Comparison of ENCODE assay signal across 30 cellular contexts in the genomic region with DNA sequence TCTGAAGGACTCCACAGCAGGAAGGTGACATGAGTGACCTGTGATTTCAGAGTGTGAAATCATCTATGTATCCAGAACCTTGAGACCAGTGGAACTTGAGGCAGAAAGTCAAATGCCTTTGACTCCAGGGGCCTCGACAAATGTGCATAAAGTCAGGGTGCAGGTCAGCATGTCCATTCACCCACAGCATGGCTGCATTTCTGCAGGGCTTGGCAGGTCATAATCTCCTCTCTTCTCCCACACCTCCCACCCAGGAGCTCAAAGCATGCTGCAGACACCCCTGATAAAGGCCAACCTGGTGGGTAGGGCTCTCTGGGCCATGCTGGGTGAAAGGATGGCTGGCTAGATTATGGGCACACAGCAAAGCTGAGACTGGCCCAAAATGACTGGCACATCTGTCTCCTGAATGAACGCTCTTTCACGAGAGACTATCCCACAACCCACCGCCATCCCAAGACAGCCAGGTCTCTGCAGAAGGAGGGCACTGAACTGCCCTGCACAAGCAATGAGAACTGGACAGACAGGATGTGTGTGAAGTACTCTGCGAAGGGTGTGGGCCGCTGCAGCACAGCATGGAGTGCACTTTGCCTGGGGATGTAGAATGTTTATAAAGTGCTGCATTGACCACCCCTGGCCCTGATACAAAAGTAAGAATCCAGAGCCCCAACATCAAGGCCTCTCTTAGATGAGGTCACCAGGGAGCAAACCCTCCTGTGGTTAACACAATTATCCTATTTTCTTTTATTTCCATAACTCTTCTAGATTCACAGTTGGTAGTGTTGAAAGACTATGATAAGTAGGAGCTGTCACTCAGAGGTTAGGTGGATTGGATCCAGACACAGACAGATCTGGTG.
"Had no signal": no experiment of that assay in that cellular context is flagged by ENCODE, and none has a peak within 500 bp of the region (broad histone marks: within the 10 kb centered on the region; RNA-seq: fewer than 3 reads in every experiment).

No MANE protein-coding gene starts in this region.

- FAIRE-seq: TTC549 had no signal

- H3K36me3 Mint-ChIP-seq: activated CD8-positive, alpha-beta memory T cell treated with anti-CD3 and anti-CD28 coated beads, Interleukin-2, amount 10 ng/mL, durations not matched to agents 7 days and 5 days; brain; IgD-negative memory B cell had no signal

- ATAC-seq: activated CD8-positive, alpha-beta memory T cell treated with anti-CD3 and anti-CD28 coated beads, Interleukin-2, amount 10 ng/mL, durations not matched to agents 7 days and 5 days; activated naive CD4-positive, alpha-beta T cell treated with anti-CD3 and anti-CD28 coated beads, Interleukin-2, amount 50 U/mL, for 72 hours; activated naive CD8-positive, alpha-beta T cell treated with anti-CD3 and anti-CD28 coated beads, Interleukin-2, amount 50 U/mL, for 24 hours had no signal

- H3K9me3 ChIP-seq: ascending aorta had no signal

- H3K4me3 ChIP-seq: ascending aorta, cardiac muscle cell had no signal

- H3K27ac ChIP-seq: ascending aorta, cardiac muscle cell had no signal

- DNase-seq: activated B cell treated with CpG ODN at 0.5 μM for 24 hours; activated CD4-positive, alpha-beta T cell treated with anti-CD3 and anti-CD28 coated beads for 1 hour; activated CD4-positive, alpha-beta T cell treated with anti-CD3 and anti-CD28 coated beads, Interleukin-2, amount 10 ng/mL, durations not matched to agents 24 days and 14 days; activated CD4-positive, alpha-beta T cell treated with anti-CD3 and anti-CD28 coated beads, Interleukin-2, amount 50 U/mL, for 48 hours; activated CD8-positive, alpha-beta memory T cell treated with anti-CD3 and anti-CD28 coated beads, Interleukin-2, amount 10 ng/mL, durations not matched to agents 7 days and 5 days; activated effector memory CD4-positive, alpha-beta T cell treated with Interleukin-2 at 50 U/mL for 16 hours; activated naive CD4-positive, alpha-beta T cell treated with Interleukin-2 at 50 U/mL for 16 hours; activated naive CD8-positive, alpha-beta T cell treated with anti-CD3 and anti-CD28 coated beads, Interleukin-2, amount 50 U/mL, for 24 hours; activated T-cell treated with anti-CD3 and anti-CD28 coated beads, Interleukin-2, amount 50 U/mL, for 24 hours; amniotic stem cell; KG1; NCI-H1092; NCI-H1417; NCI-H1694; NCI-H2029; NCI-H2107; NCI-H2171 treated with DMSO at 0.1 percent for 48 hours; NCI-H345; NCI-H510A treated with DMSO at 0.1 percent for 48 hours; NCI-H82; SIG-M5; T-helper 2 cell; T1000 had no signal

- H3K27ac Mint-ChIP-seq: activated B cell treated with CpG ODN at 0.5 μM for 24 hours; activated CD4-positive, alpha-beta T cell treated with anti-CD3 and anti-CD28 coated beads, Interleukin-2, amount 10 ng/mL, durations not matched to agents 24 days and 14 days; activated CD8-positive, alpha-beta memory T cell treated with anti-CD3 and anti-CD28 coated beads, Interleukin-2, amount 10 ng/mL, durations not matched to agents 7 days and 5 days; activated naive CD4-positive, alpha-beta T cell treated with anti-CD3 and anti-CD28 coated beads, Interleukin-2, amount 50 U/mL, for 72 hours; activated naive CD8-positive, alpha-beta T cell treated with anti-CD3 and anti-CD28 coated beads, Interleukin-2, amount 50 U/mL, for 24 hours; activated T-cell treated with anti-CD3 and anti-CD28 coated beads, Interleukin-2, amount 50 U/mL, for 24 hours; activated T-helper 1 cell treated with anti-CD3 and anti-CD28 coated beads, Interleukin-12 subunit alpha, Interleukin-12 subunit beta, Interleukin-2, Interleukin-4 antibody, amounts not matched to agents 30 ng/mL and 10 ng/mL and 1 ng/mL, durations not matched to agents 14 hours and 24 hours and 36 hours; brain; IgD-negative memory B cell had no signal

- H3K4me3 Mint-ChIP-seq: activated B cell treated with CpG ODN at 0.5 μM for 24 hours; activated CD4-positive, alpha-beta T cell treated with anti-CD3 and anti-CD28 coated beads, Interleukin-2, amount 10 ng/mL, durations not matched to agents 24 days and 14 days; activated CD8-positive, alpha-beta memory T cell treated with anti-CD3 and anti-CD28 coated beads, Interleukin-2, amount 10 ng/mL, durations not matched to agents 7 days and 5 days; activated naive CD8-positive, alpha-beta T cell treated with anti-CD3 and anti-CD28 coated beads, Interleukin-2, amount 50 U/mL, for 24 hours; activated T-cell treated with anti-CD3 and anti-CD28 coated beads, Interleukin-2, amount 50 U/mL, for 24 hours; activated T-helper 1 cell treated with anti-CD3 and anti-CD28 coated beads, Interleukin-12 subunit alpha, Interleukin-12 subunit beta, Interleukin-2, Interleukin-4 antibody, amounts not matched to agents 30 ng/mL and 10 ng/mL and 1 ng/mL, durations not matched to agents 14 hours and 24 hours and 36 hours; brain; IgD-negative memory B cell had no signal

- H3K4me1 Mint-ChIP-seq: activated B cell treated with CpG ODN at 0.5 μM for 24 hours; activated CD4-positive, alpha-beta T cell treated with anti-CD3 and anti-CD28 coated beads, Interleukin-2, amount 10 ng/mL, durations not matched to agents 24 days and 14 days; activated CD8-positive, alpha-beta memory T cell treated with anti-CD3 and anti-CD28 coated beads, Interleukin-2, amount 10 ng/mL, durations not matched to agents 7 days and 5 days; activated naive CD8-positive, alpha-beta T cell treated with anti-CD3 and anti-CD28 coated beads, Interleukin-2, amount 50 U/mL, for 24 hours; brain; IgD-negative memory B cell had no signal

- H3K9me3 Mint-ChIP-seq: activated CD4-positive, alpha-beta T cell treated with anti-CD3 and anti-CD28 coated beads, Interleukin-2, amount 10 ng/mL, durations not matched to agents 24 days and 14 days; activated naive CD8-positive, alpha-beta T cell treated with anti-CD3 and anti-CD28 coated beads, Interleukin-2, amount 50 U/mL, for 24 hours had no signal

- H3K27me3 Mint-ChIP-seq: activated B cell treated with CpG ODN at 0.5 μM for 24 hours; activated CD4-positive, alpha-beta T cell treated with anti-CD3 and anti-CD28 coated beads, Interleukin-2, amount 10 ng/mL, durations not matched to agents 24 days and 14 days; activated T-cell treated with anti-CD3 and anti-CD28 coated beads, Interleukin-2, amount 50 U/mL, for 24 hours had no signal

- H3K36me3 ChIP-seq: ascending aorta, cardiac muscle cell had no signal

- H3K27me3 ChIP-seq: ascending aorta, cardiac muscle cell had no signal
